In the genomic region with DNA sequence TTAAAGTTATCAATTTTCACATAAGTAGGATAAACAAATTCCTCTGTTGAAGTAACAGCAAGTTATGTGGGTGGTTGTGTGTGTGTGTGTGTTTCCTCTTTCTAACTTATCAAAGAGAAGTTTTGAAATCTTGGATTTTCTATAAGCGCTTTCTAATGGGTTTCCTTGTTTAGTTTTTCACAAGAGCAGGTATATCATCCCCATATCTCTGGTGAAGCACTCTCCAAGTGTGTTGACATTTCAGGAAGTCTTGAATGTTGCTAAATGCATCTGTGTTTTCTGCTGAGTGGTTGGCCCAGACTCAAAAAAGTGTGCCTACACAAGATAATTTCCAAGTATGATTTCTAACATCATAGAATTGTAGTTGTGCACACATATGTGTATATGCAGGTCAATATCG, we compare ENCODE assay signal across 17 cellular contexts. TPM values are rescaled to one million over a fixed set of nuclear protein-coding genes. Genes with fewer than 3 reads are reported as not detected.
"Had no signal": no experiment of that assay in that cellular context is flagged by ENCODE, and none has a peak within 500 bp of the region (broad histone marks: within the 10 kb centered on the region; RNA-seq: fewer than 3 reads in every experiment).

No MANE protein-coding gene starts in this region.

- ATAC-seq: effector memory CD8-positive, alpha-beta T cell; gastrocnemius medialis; heart left ventricle; psoas muscle; stimulated activated naive CD8-positive, alpha-beta T cell treated with anti-CD3 and anti-CD28 coated beads, Interleukin-15, amount 100 ng/mL, for 72 hours had no signal

- H3K27ac ChIP-seq: epithelial cell of prostate, gastrocnemius medialis, heart left ventricle, psoas muscle, testis had no signal

- H3K4me1 ChIP-seq: gastrocnemius medialis, heart left ventricle, psoas muscle, testis had no signal

- H3K4me3 ChIP-seq: gastrocnemius medialis, heart left ventricle, lung, psoas muscle, right lobe of liver, testis had no signal

- H3K36me3 ChIP-seq: gastrocnemius medialis, heart left ventricle, right lobe of liver had no signal

- H3K9me3 ChIP-seq: gastrocnemius medialis, heart left ventricle, psoas muscle, right lobe of liver, testis had no signal

- DNase-seq: activated CD4-positive, CD25-positive, alpha-beta regulatory T cell treated with anti-CD3 and anti-CD28 coated beads, Interleukin-2, amount 50 U/mL, for 72 hours; activated naive CD8-positive, alpha-beta T cell treated with anti-CD3 and anti-CD28 coated beads for 36 hours; anterior cingulate cortex; dermis blood vessel endothelial cell; effector memory CD8-positive, alpha-beta T cell; gastrocnemius medialis; heart left ventricle; immature natural killer cell; psoas muscle; right lobe of liver; stimulated activated naive CD8-positive, alpha-beta T cell treated with anti-CD3 and anti-CD28 coated beads, Interleukin-15, amount 100 ng/mL, for 72 hours; T-helper 2 cell; testis had no signal

- H3K27me3 ChIP-seq: gastrocnemius medialis, heart left ventricle, right lobe of liver, testis had no signal

RNA-seq across cellular contexts. Expression of gene PRDM6, which starts 43.3 kb away (rescaled TPM):
- total RNA-seq: activated CD8-positive, alpha-beta memory T cell treated with anti-CD3 and anti-CD28 coated beads for 36 hours; activated naive CD8-positive, alpha-beta T cell treated with anti-CD3 and anti-CD28 coated beads for 36 hours; activated T-helper 1 cell treated with anti-CD3 and anti-CD28 coated beads, Interleukin-12 subunit alpha, Interleukin-12 subunit beta, Interleukin-2, Interleukin-4 antibody, amounts not matched to agents 30 ng/mL and 10 ng/mL and 1 ng/mL, durations not matched to agents 14 hours and 24 hours and 36 hours; dermis blood vessel endothelial cell had no signal
- polyA plus RNA-seq: immature natural killer cell had no signal
